ENCODE assay signal across 8 cellular contexts in the genomic region with DNA sequence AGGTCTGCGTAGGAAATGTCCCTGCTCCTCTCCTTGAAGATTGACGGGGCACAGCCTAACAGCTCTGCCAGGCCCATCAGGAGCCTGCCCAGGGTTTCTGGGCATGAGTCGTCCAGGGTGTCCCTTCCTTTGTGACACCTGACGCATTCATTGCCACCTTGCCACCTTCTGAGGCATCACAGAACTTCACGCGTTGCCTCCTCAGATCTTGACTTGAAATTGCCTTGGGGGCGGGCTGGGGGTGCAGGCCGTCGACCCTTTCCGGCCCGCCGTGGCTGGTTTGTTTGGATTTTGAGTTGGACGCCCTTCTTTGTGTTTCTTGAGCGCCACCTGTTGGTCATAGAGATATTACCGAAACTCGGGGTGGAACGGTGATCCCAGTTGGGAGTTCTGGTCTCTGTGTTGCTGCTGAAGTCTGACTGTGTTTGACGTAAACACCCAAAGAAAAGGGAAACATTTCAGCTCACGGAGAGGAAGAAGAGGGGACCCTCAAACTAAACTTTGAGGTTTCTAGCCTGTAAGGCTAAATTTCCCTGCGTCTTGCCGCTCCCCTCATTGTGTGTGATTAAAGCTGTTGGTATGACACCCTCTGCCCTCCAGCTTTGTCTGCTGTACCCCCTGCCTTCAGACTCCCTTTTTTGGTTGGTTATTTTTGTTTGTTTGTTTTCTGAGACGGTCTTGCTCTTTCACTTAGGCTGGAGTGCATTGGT. TPM values are rescaled to one million over a fixed set of nuclear protein-coding genes. Genes with fewer than 3 reads are reported as not detected.
DNase-seq lines count a peak whose midpoint lies in the region; ATAC-seq and TF ChIP-seq lines count a peak whose summit lies in the region.
"Had no signal": no experiment of that assay in that cellular context is flagged by ENCODE, and none has a peak within 500 bp of the region (broad histone marks: within the 10 kb centered on the region; RNA-seq: fewer than 3 reads in every experiment).

No MANE protein-coding gene starts in this region.

- H3K27me3 ChIP-seq in kidney epithelial cell (ENCODE audit: control insufficient read depth, insufficient read depth, low read length): no peaks in the 10 kb centered on the region

- in situ Hi-C loops in T47D (cut with HindIII; ENCODE audit: low pct_unique_long_range_greater_than_20kb, low sequenced_read_pairs): no loop called here

- TF ChIP-seq CTCF in GM12875 (IDR thresholded peaks at IDR 0.05; ENCODE audit: borderline replicate concordance, insufficient read depth, low read depth, low read length): peak; percentile 48; the same call in 1 of the 2 replicates
- peak; percentile 58; the same call in 1 of the 2 replicates for TF ChIP-seq CTCF in WI38 (IDR thresholded peaks at IDR 0.05; ENCODE audit: low read depth, low read length)
- TF ChIP-seq CTCF in kidney epithelial cell (IDR thresholded peaks at IDR 0.05; ENCODE audit: insufficient read depth, low read length, poor library complexity, severe bottlenecking): peak; percentile 70

- H3K36me3 ChIP-seq in kidney epithelial cell (ENCODE audit: control insufficient read depth, insufficient read depth, low read length): no peaks in the 10 kb centered on the region

- H3K4me3 ChIP-seq in GM12875 (ENCODE audit: low read depth, low read length): no peak overlapping the region
- H3K4me3 ChIP-seq in WI38 (ENCODE audit: low read depth, low read length): no peak overlapping the region
- H3K4me3 ChIP-seq in kidney epithelial cell (ENCODE audit: low read depth, low read length): no peak overlapping the region

- no peak for ATAC-seq in GM21786 (IDR thresholded peaks at IDR 0.05; ENCODE audit: unreplicated experiment)

- peak; percentile 49 for DNase-seq in NCI-H2029 (lab: John Stamatoyannopoulos, UW)
- DNase-seq in T47D (ENCODE audit: low read depth in 1 of 2, low spot score in 1 of 2): peak; percentile 73 to 83
- DNase-seq in kidney epithelial cell (ENCODE audit: low read depth): no peak
- peak; percentile 45 to 56 (median 52) for DNase-seq in stimulated activated CD4-positive, alpha-beta T cell treated with anti-CD3 and anti-CD28 coated beads, Interleukin-1b, Interleukin-23, amount 100 ng/mL, for 24 hours (ENCODE audit: low read depth in 4 of 4, low spot score in 1 of 4)

RNA-seq across cellular contexts. Expression of a gene that starts 44.6 kb away (rescaled TPM):
- 34.2 and 35.7 TPM in 2 replicates for total RNA-seq in kidney epithelial cell

RNA-seq across cellular contexts. Expression of a gene that starts 50.8 kb away (rescaled TPM):
- not detected in 2 replicates for total RNA-seq in kidney epithelial cell
- total RNA-seq: subcutaneous adipose tissue had no signal

RNA-seq across cellular contexts. Expression of a gene that starts 59.7 kb away (rescaled TPM):
- 0.75 and 2.5 TPM in 2 replicates for total RNA-seq in kidney epithelial cell
